13 cellular contexts compared by ENCODE assay signal in the genomic region with DNA sequence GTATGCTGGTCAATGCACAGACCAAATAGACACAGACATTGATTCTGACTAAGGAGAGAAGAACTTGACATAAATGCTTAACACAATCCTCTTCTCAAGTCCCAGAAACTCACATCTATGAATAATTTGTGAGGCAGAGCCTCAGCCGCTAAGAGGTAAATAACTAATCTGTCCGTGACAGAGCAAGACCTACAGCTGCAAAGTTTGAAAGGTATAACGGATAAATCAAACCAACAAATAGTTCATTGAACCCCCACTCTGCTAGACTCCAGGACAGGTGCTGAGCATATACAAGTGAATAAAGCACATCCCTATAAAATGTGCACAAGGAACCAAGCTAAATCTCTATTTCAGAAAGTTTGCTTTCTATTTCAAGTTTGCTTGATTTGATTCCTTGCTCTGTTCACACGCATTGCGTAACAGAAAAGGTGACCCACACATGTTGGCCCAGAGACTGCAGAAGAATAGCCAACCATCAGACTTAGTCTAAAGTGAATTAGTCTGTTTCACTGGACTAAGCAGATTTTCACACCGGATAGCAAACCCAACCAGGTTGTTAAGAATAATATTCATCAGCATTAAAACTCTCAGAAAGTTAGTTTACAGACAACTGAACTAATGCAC. TPM values are rescaled to one million over a fixed set of nuclear protein-coding genes. Genes with fewer than 3 reads are reported as not detected.
DNase-seq lines count a peak whose midpoint lies in the region; ATAC-seq and TF ChIP-seq lines count a peak whose summit lies in the region.
"Had no signal": no experiment of that assay in that cellular context is flagged by ENCODE, and none has a peak within 500 bp of the region (broad histone marks: within the 10 kb centered on the region; RNA-seq: fewer than 3 reads in every experiment).

No MANE protein-coding gene starts in this region.

- TF ChIP-seq CTCF in fibroblast of the aortic adventitia (IDR thresholded peaks at IDR 0.05; ENCODE audit: insufficient read depth, low read length) (no peak), right lobe of liver (IDR thresholded peaks at IDR 0.05) (no peak)

- peaks cover 0 to 11% (median 0%) of the 10 kb centered on the region in 4 donors for H3K4me1 ChIP-seq in right lobe of liver
- H3K4me1 ChIP-seq: BLaER1 treated with 17β-estradiol and CSF1 and Interleukin-3, amounts not matched to agents 10 nM and 100 nM had no signal

- DNase-seq in RPMI7951 (ENCODE audit: low read depth), result peak; percentile 3
- peak; percentile 36 for DNase-seq in fibroblast of the aortic adventitia (ENCODE audit: low read depth)
- DNase-seq in right lobe of liver, result peak in 1 of 3 donors; percentile 45
- DNase-seq in HK-2 (ENCODE audit: unreplicated experiment), result no peak
- DNase-seq in NCI-H146 (lab: John Stamatoyannopoulos, UW), result no peak
- DNase-seq: AML-193; CD4-positive, CD25-positive, alpha-beta regulatory T cell; DMS 273 treated with DMSO at 0.1 percent for 48 hours; HCEC 1CT; HFFc6 had no signal

- no peaks in the 10 kb centered on the region for H3K27me3 ChIP-seq in right lobe of liver
- H3K27me3 ChIP-seq: BLaER1 treated with 17β-estradiol and CSF1 and Interleukin-3, amounts not matched to agents 10 nM and 100 nM had no signal

- H3K4me3 ChIP-seq in fibroblast of the aortic adventitia (ENCODE audit: low read depth, low read length) (no peak overlapping the region), right lobe of liver (peak overlapping the region in 2 of 3 donors; percentile 21 to 33)
- H3K4me3 ChIP-seq: BLaER1 treated with 17β-estradiol and CSF1 and Interleukin-3, amounts not matched to agents 10 nM and 100 nM had no signal

- H3K9me3 ChIP-seq in right lobe of liver, result no peaks in the 10 kb centered on the region
- H3K9me3 ChIP-seq: BLaER1 treated with 17β-estradiol and CSF1 and Interleukin-3, amounts not matched to agents 10 nM and 100 nM had no signal

- ATAC-seq in right lobe of liver (peak; percentile 83 to 93 (median 88)), GM18505 (IDR thresholded peaks at IDR 0.05; ENCODE audit: unreplicated experiment) (no peak)

- H3K27ac ChIP-seq in right lobe of liver, result peak overlapping the region in 1 of 3 donors; percentile 40
- H3K27ac ChIP-seq: BLaER1 treated with 17β-estradiol and CSF1 and Interleukin-3, amounts not matched to agents 10 nM and 100 nM; HL-60 had no signal

- intact Hi-C loops in right lobe of liver (cut with DNase I), result no loop called here

- TF ChIP-seq POLR2A in right lobe of liver (IDR thresholded peaks at IDR 0.05), result no peak
- no peak for TF ChIP-seq POLR2A in GM18505 (IDR thresholded peaks at IDR 0.05; ENCODE audit: borderline replicate concordance, extremely low read depth, insufficient read depth, insufficient read length)

- WGBS in right lobe of liver (ENCODE audit: insufficient coverage, low coverage, low lambda C conversion rate, missing lambda C conversion rate), result 41% methylated on average over 6 of the region's 6 CpGs

- no peaks in the 10 kb centered on the region for H3K36me3 ChIP-seq in right lobe of liver
- H3K36me3 ChIP-seq: BLaER1 treated with 17β-estradiol and CSF1 and Interleukin-3, amounts not matched to agents 10 nM and 100 nM had no signal

RNA-seq across cellular contexts. Expression of a gene that starts 51.7 kb away (rescaled TPM):
- 0.49 and 1.1 TPM in 2 replicates for total RNA-seq in RPMI7951 (2014; rRNA removed; shearing (Covaris generic))
- 1.7 and 4.4 TPM in 2 replicates for total RNA-seq in fibroblast of the aortic adventitia (ENCODE audit: low replicate concordance)
- 10 to 100 TPM in 1 of 6 experiments, 1 to 10 TPM in 5; 3.6 to 11.7 (median 6.9) TPM for total RNA-seq in right lobe of liver
- total RNA-seq: CD4-positive, CD25-positive, alpha-beta regulatory T cell had no signal

Comparison
In these comparisons a context has a peak if more than half of its experiments do, and no peak if none do; other contexts are left out.
1. DNase-seq: peak in RPMI7951 (single experiment) and fibroblast of the aortic adventitia (single experiment); none in HK-2 (single experiment) and NCI-H146 (single experiment).